Comparison of ENCODE assay signal across 8 cellular contexts in genomic region chr1:155051342-155051776, GRCh38. TPM values are rescaled to one million over a fixed set of nuclear protein-coding genes. Genes with fewer than 3 reads are reported as not detected.
DNase-seq lines count a peak whose midpoint lies in the region; ATAC-seq, FAIRE-seq and TF ChIP-seq lines count a peak whose summit lies in the region.

No MANE protein-coding gene starts in this region.

- ATAC-seq in DND-41 (ENCODE audit: insufficient read depth, low read depth) (no peak), HG03135 (IDR thresholded peaks at IDR 0.05; ENCODE audit: unreplicated experiment) (peak; percentile 19), HepG2 (peak; percentile 11), GM18520 (IDR thresholded peaks at IDR 0.05; ENCODE audit: unreplicated experiment) (no peak)

- peaks cover 15% of the 10 kb centered on the region for H3K4me1 ChIP-seq in DND-41 (ENCODE audit: insufficient read depth, low read length)
- H3K4me1 ChIP-seq in HepG2 (ENCODE audit: insufficient read depth, low read length), result peaks cover 55% of the 10 kb centered on the region
- peaks cover 0 to 28% (median 20%) of the 10 kb centered on the region in 4 donors for H3K4me1 ChIP-seq in tibial nerve

- H3K36me3 ChIP-seq in DND-41 (ENCODE audit: insufficient read depth, low read length) (no peaks in the 10 kb centered on the region), HepG2 (replicated peaks in 1 of 2; ENCODE audit: control insufficient read depth in 1 of 2, insufficient read depth in 2 of 2, low read length in 2 of 2) (peaks cover 0 to 6% of the 10 kb centered on the region in 2 experiments; a peak in 3 of 5 replicates), tibial nerve (peaks cover 4 to 28% (median 6%) of the 10 kb centered on the region in 3 donors)

- no peak for TF ChIP-seq RAD21 in HepG2 (CRISPR knock-in tag; IDR thresholded peaks at IDR 0.05)

- TF ChIP-seq EP300 in HepG2 (IDR thresholded peaks at IDR 0.05; ENCODE audit: low read depth in 2 of 2, low read length in 2 of 2) (no peak), HepG2 (CRISPR knock-in tag; IDR thresholded peaks at IDR 0.05; ENCODE audit: borderline replicate concordance) (no peak), tibial nerve (IDR thresholded peaks at IDR 0.05) (peak in 1 of 2 donors; percentile 16)

- TF ChIP-seq POLR2A in HepG2 (IDR thresholded peaks at IDR 0.05; ENCODE audit: insufficient read depth in 1 of 2, low read depth in 2 of 2, low read length in 2 of 2), result no peak
- peak in 1 of 2 donors; percentile 55 for TF ChIP-seq POLR2A in tibial nerve (IDR thresholded peaks at IDR 0.05)

- H3K9me3 ChIP-seq in DND-41 (ENCODE audit: insufficient read depth, low read length, severe bottlenecking), result no peaks in the 10 kb centered on the region
- H3K9me3 ChIP-seq in HepG2 (ENCODE audit: low read length), result no peaks in the 10 kb centered on the region
- H3K9me3 ChIP-seq in tibial nerve, result no peaks in the 10 kb centered on the region

- H3K4me3 ChIP-seq in DND-41 (ENCODE audit: low read depth in 1 of 2, low read length in 2 of 2) (peak overlapping the region in 1 of 2 experiments; percentile 52; a peak in 2 of 4 replicates), astrocyte of the spinal cord (ENCODE audit: low read depth, low read length) (peak overlapping the region; percentile 67), HepG2 (replicated peaks in 1 of 3; ENCODE audit: insufficient read depth in 1 of 3, low read depth in 2 of 3, low read length in 3 of 3) (peak overlapping the region; percentile 59 to 88 (median 70)), tibial nerve (peak overlapping the region; percentile 70 to 89 (median 82))

- DNase-seq in DND-41, result no peak
- no peak for DNase-seq in astrocyte of the spinal cord (ENCODE audit: low read depth, low spot score)
- no peak for DNase-seq in HepG2 (ENCODE audit: low spot score)
- DNase-seq in tibial nerve (ENCODE audit: low spot score in 2 of 2), result no peak
- no peak for DNase-seq in SIG-M5 treated with dmso at 0.1 percent for 504 hours (lab: John Stamatoyannopoulos, UW; ENCODE audit: unreplicated experiment)
- DNase-seq in NCI-H1930 (lab: John Stamatoyannopoulos, UW), result no peak

- H3K9ac ChIP-seq in DND-41 (ENCODE audit: low read depth, low read length), result peak overlapping the region; percentile 42
- peak overlapping the region; percentile 57 for H3K9ac ChIP-seq in HepG2 (ENCODE audit: insufficient read depth, low read depth, low read length)

- H2AFZ ChIP-seq in DND-41 (ENCODE audit: low read depth, low read length) (0 out of 2 replicates have a peak overlapping the region, but pooled peaks have one; percentile 13), HepG2 (ENCODE audit: low read length) (no peak overlapping the region)

- CTCF ChIA-PET in HepG2 (lab: Yijun Ruan, JAX; ENCODE audit: low intra/inter-chr PET ratio, low total read pairs), result interaction anchor here (0.8 to 1.8 kb wide), 2 partner anchors 10 to 34 kb away, joined by 4 to 5 read pairs; no protein-coding TSS in a partner anchor

- in situ Hi-C loops in astrocyte of the spinal cord (cut with HindIII; ENCODE audit: low sequenced_read_pairs) (no loop called here), HepG2 (cut with HindIII; ENCODE audit: extremely low pct_ligation_motif_present, low pct_unique_long_range_greater_than_20kb) (no loop called here)

- intact Hi-C loops in HepG2 (cut with micrococcal nuclease; ENCODE audit: unreplicated experiment), result no loop called here

- H3K79me2 ChIP-seq in DND-41 (ENCODE audit: insufficient read depth, low read length), result no peaks in the 10 kb centered on the region
- H3K79me2 ChIP-seq in HepG2 (ENCODE audit: insufficient read depth, low read length), result no peaks in the 10 kb centered on the region

- WGBS in HepG2 (ENCODE audit: low lambda C conversion rate), result 1% methylated on average over 16 of the region's 31 CpGs
- 0 to 1% methylated on average over 17 to 20 of the region's 31 CpGs for WGBS in tibial nerve, 2 donors

- TSS peak; percentile 71 for BruUV-seq in HepG2 (replicated peaks; lab: Mats Ljungman, UMichigan)

- H4K20me1 ChIP-seq in DND-41 (ENCODE audit: insufficient read depth, low read length) (peaks cover 10% of the 10 kb centered on the region), HepG2 (ENCODE audit: insufficient read depth, low read length) (no peaks in the 10 kb centered on the region)

- no peak overlapping the region for H3K27ac ChIP-seq in DND-41 (ENCODE audit: low read length)
- H3K27ac ChIP-seq in HepG2 (ENCODE audit: extremely low read length, insufficient read depth, low read length), result no peak overlapping the region
- peak overlapping the region; percentile 71 to 94 (median 92) for H3K27ac ChIP-seq in tibial nerve

- no peak for FAIRE-seq in HepG2 (lab: Jason Lieb, UNC)

- TF ChIP-seq CTCF in DND-41 (IDR thresholded peaks at IDR 0.05; ENCODE audit: borderline replicate concordance, extremely low read depth, low read length, poor library complexity, severe bottlenecking), result no peak
- no peak for TF ChIP-seq CTCF in astrocyte of the spinal cord (IDR thresholded peaks at IDR 0.05; ENCODE audit: low read depth, low read length)
- TF ChIP-seq CTCF in HepG2 (CRISPR knock-in tag; IDR thresholded peaks at IDR 0.05), result no peak
- TF ChIP-seq CTCF in tibial nerve (IDR thresholded peaks at IDR 0.05), result no peak

- POLR2A ChIA-PET in HepG2 (lab: Yijun Ruan, JAX), result interaction anchor here (0.7 to 2.7 kb wide), 15 partner anchors 8 to 106 kb away, joined by 3 to 11 read pairs (median 4); partner anchors contain the start of genes CKS1B, FLAD1, PBXIP1 and PYGO2

- peaks cover 31% of the 10 kb centered on the region for H3K27me3 ChIP-seq in DND-41 (ENCODE audit: insufficient read depth, low read length, poor library complexity)
- no peaks in the 10 kb centered on the region for H3K27me3 ChIP-seq in HepG2 (ENCODE audit: control insufficient read depth in 1 of 2, insufficient read depth in 2 of 2, low read length in 2 of 2)
- no peaks in the 10 kb centered on the region for H3K27me3 ChIP-seq in tibial nerve

- H3K4me2 ChIP-seq in DND-41 (ENCODE audit: insufficient read depth, low read length) (peak overlapping the region; percentile 73), HepG2 (ENCODE audit: low read depth, low read length) (peak overlapping the region; percentile 94)

RNA-seq across cellular contexts. Expression of gene ADAM15, which starts 0.2 kb away (rescaled TPM):
- total RNA-seq in HepG2 (2016; rRNA removed; fragmentation: Illumina TruSeq; extraction: Trizol), result 12.3 and 25.6 TPM in 2 replicates
- total RNA-seq in HepG2 (2016; cell fraction: cytosol; rRNA removed; fragmentation: Illumina TruSeq; extraction: Trizol; ENCODE audit: low read depth), result 9.4 and 10.0 TPM in 2 replicates
- total RNA-seq in HepG2 (2016; cell fraction: insoluble cytoplasmic fraction; rRNA removed; fragmentation: Illumina TruSeq; extraction: Trizol), result 11.8 and 25.5 TPM in 2 replicates
- total RNA-seq in HepG2 (2016; cell fraction: membrane; rRNA removed; fragmentation: Illumina TruSeq; extraction: Trizol), result 12.6 and 15.4 TPM in 2 replicates
- total RNA-seq in HepG2 (2016; cell fraction: nucleus; rRNA removed; fragmentation: Illumina TruSeq; extraction: Trizol), result 22.9 and 27.4 TPM in 2 replicates
- 17.9 and 24.0 TPM in 2 replicates for polyA plus RNA-seq in HepG2 (2011; rRNA removed)
- polyA plus RNA-seq in HepG2 (2011; cell fraction: cytosol; rRNA removed), result 12.5 and 21.6 TPM in 2 replicates
- 100 and 115 TPM in 2 replicates for polyA plus RNA-seq in HepG2 (2011; cell fraction: nucleus; rRNA removed)
- polyA plus RNA-seq in HepG2 (2012), result 14.8 and 20.2 TPM in 2 replicates
- 8.0 and 8.2 TPM in 2 replicates for polyA plus RNA-seq in HepG2 (2016; cell fraction: cytosol; fragmentation: Illumina TruSeq; extraction: Trizol; ENCODE audit: low read depth)
- polyA plus RNA-seq in HepG2 (2016; cell fraction: insoluble cytoplasmic fraction; fragmentation: Illumina TruSeq; extraction: Trizol; ENCODE audit: low read depth), result 10.2 and 14.0 TPM in 2 replicates
- polyA plus RNA-seq in HepG2 (2016; cell fraction: membrane; fragmentation: Illumina TruSeq; extraction: Trizol; ENCODE audit: low read depth), result 11.2 and 16.1 TPM in 2 replicates
- 65.2 and 66.0 TPM in 2 replicates for polyA plus RNA-seq in HepG2 (2016; cell fraction: nucleus; fragmentation: Illumina TruSeq; extraction: Trizol; ENCODE audit: insufficient read depth, low read depth)
- polyA minus RNA-seq in HepG2 (2011; rRNA and poly(A)+ RNA removed; ENCODE audit: low replicate concordance), result 69.0 and 416 TPM in 2 replicates
- polyA minus RNA-seq in HepG2 (2011; cell fraction: cytosol; rRNA and poly(A)+ RNA removed), result 13.6 and 23.7 TPM in 2 replicates
- polyA minus RNA-seq in HepG2 (2011; cell fraction: nucleus; rRNA and poly(A)+ RNA removed), result 19.4 and 22.5 TPM in 2 replicates
- total RNA-seq in tibial nerve, result 100 to 1,000 TPM; 111 to 202 (median 168) TPM

RNA-seq across cellular contexts. Expression of gene EFNA4, which starts 12.2 kb away (rescaled TPM):
- total RNA-seq in HepG2 (2016; rRNA removed; fragmentation: Illumina TruSeq; extraction: Trizol) (9.3 and 17.2 TPM in 2 replicates), tibial nerve (1 to 10 TPM in 3 of 4 donors, under 1 TPM in 1; 0.87 to 4.2 (median 1.8) TPM)
- 7.3 and 8.5 TPM in 2 replicates for total RNA-seq in HepG2 (2016; cell fraction: cytosol; rRNA removed; fragmentation: Illumina TruSeq; extraction: Trizol; ENCODE audit: low read depth)
- 11.0 and 17.1 TPM in 2 replicates for total RNA-seq in HepG2 (2016; cell fraction: insoluble cytoplasmic fraction; rRNA removed; fragmentation: Illumina TruSeq; extraction: Trizol)
- total RNA-seq in HepG2 (2016; cell fraction: membrane; rRNA removed; fragmentation: Illumina TruSeq; extraction: Trizol), result 8.8 and 11.0 TPM in 2 replicates
- 11.6 and 14.7 TPM in 2 replicates for total RNA-seq in HepG2 (2016; cell fraction: nucleus; rRNA removed; fragmentation: Illumina TruSeq; extraction: Trizol)
- 12.0 and 13.9 TPM in 2 replicates for polyA plus RNA-seq in HepG2 (2011; rRNA removed)
- 10.6 and 13.8 TPM in 2 replicates for polyA plus RNA-seq in HepG2 (2011; cell fraction: cytosol; rRNA removed)
- polyA plus RNA-seq in HepG2 (2011; cell fraction: nucleus; rRNA removed), result 8.4 and 8.6 TPM in 2 replicates
- 6.5 and 7.0 TPM in 2 replicates for polyA plus RNA-seq in HepG2 (2012)
- 3.8 and 4.4 TPM in 2 replicates for polyA plus RNA-seq in HepG2 (2016; cell fraction: cytosol; fragmentation: Illumina TruSeq; extraction: Trizol; ENCODE audit: low read depth)
- polyA plus RNA-seq in HepG2 (2016; cell fraction: insoluble cytoplasmic fraction; fragmentation: Illumina TruSeq; extraction: Trizol; ENCODE audit: low read depth), result 9.8 and 11.5 TPM in 2 replicates
- 5.1 and 5.2 TPM in 2 replicates for polyA plus RNA-seq in HepG2 (2016; cell fraction: membrane; fragmentation: Illumina TruSeq; extraction: Trizol; ENCODE audit: low read depth)
- 25.7 and 27.9 TPM in 2 replicates for polyA plus RNA-seq in HepG2 (2016; cell fraction: nucleus; fragmentation: Illumina TruSeq; extraction: Trizol; ENCODE audit: insufficient read depth, low read depth)
- polyA minus RNA-seq in HepG2 (2011; rRNA and poly(A)+ RNA removed; ENCODE audit: low replicate concordance), result 11.1 and 12.4 TPM in 2 replicates
- 4.8 and 5.1 TPM in 2 replicates for polyA minus RNA-seq in HepG2 (2011; cell fraction: cytosol; rRNA and poly(A)+ RNA removed)
- 2.4 and 3.6 TPM in 2 replicates for polyA minus RNA-seq in HepG2 (2011; cell fraction: nucleus; rRNA and poly(A)+ RNA removed)

RNA-seq across cellular contexts. Expression of gene DCST1, which starts 17.7 kb away (rescaled TPM):
- total RNA-seq in HepG2 (2016; rRNA removed; fragmentation: Illumina TruSeq; extraction: Trizol) (not detected in 2 replicates), tibial nerve (1 to 10 TPM in 1 of 4 donors, under 1 TPM in 2, not detected in 1; 0.21 to 3.5 (median 0.90) TPM)
- not detected in 2 replicates for total RNA-seq in HepG2 (2016; cell fraction: cytosol; rRNA removed; fragmentation: Illumina TruSeq; extraction: Trizol; ENCODE audit: low read depth)
- total RNA-seq in HepG2 (2016; cell fraction: insoluble cytoplasmic fraction; rRNA removed; fragmentation: Illumina TruSeq; extraction: Trizol), result not detected in 2 replicates
- total RNA-seq in HepG2 (2016; cell fraction: membrane; rRNA removed; fragmentation: Illumina TruSeq; extraction: Trizol), result not detected in 2 replicates
- not detected in 2 replicates for total RNA-seq in HepG2 (2016; cell fraction: nucleus; rRNA removed; fragmentation: Illumina TruSeq; extraction: Trizol)
- polyA plus RNA-seq in HepG2 (2011; rRNA removed), result 0.04 TPM in 1 of 2 replicates, not detected in the other
- polyA plus RNA-seq in HepG2 (2011; cell fraction: cytosol; rRNA removed), result not detected in 2 replicates
- 0.19 and 0.24 TPM in 2 replicates for polyA plus RNA-seq in HepG2 (2011; cell fraction: nucleus; rRNA removed)
- polyA plus RNA-seq in HepG2 (2012), result not detected in 2 replicates
- not detected in 2 replicates for polyA plus RNA-seq in HepG2 (2016; cell fraction: cytosol; fragmentation: Illumina TruSeq; extraction: Trizol; ENCODE audit: low read depth)
- not detected in 2 replicates for polyA plus RNA-seq in HepG2 (2016; cell fraction: insoluble cytoplasmic fraction; fragmentation: Illumina TruSeq; extraction: Trizol; ENCODE audit: low read depth)
- polyA plus RNA-seq in HepG2 (2016; cell fraction: membrane; fragmentation: Illumina TruSeq; extraction: Trizol; ENCODE audit: low read depth), result not detected in 2 replicates
- polyA plus RNA-seq in HepG2 (2016; cell fraction: nucleus; fragmentation: Illumina TruSeq; extraction: Trizol; ENCODE audit: insufficient read depth, low read depth), result not detected in 2 replicates
- polyA minus RNA-seq in HepG2 (2011; rRNA and poly(A)+ RNA removed; ENCODE audit: low replicate concordance), result not detected in 2 replicates
- polyA minus RNA-seq in HepG2 (2011; cell fraction: cytosol; rRNA and poly(A)+ RNA removed), result not detected in 2 replicates
- not detected in 2 replicates for polyA minus RNA-seq in HepG2 (2011; cell fraction: nucleus; rRNA and poly(A)+ RNA removed)

RNA-seq across cellular contexts. Expression of gene DCST2, which starts 17.8 kb away (rescaled TPM):
- not detected in 2 replicates for total RNA-seq in HepG2 (2016; rRNA removed; fragmentation: Illumina TruSeq; extraction: Trizol)
- not detected in 2 replicates for total RNA-seq in HepG2 (2016; cell fraction: cytosol; rRNA removed; fragmentation: Illumina TruSeq; extraction: Trizol; ENCODE audit: low read depth)
- total RNA-seq in HepG2 (2016; cell fraction: insoluble cytoplasmic fraction; rRNA removed; fragmentation: Illumina TruSeq; extraction: Trizol), result not detected in 2 replicates
- total RNA-seq in HepG2 (2016; cell fraction: membrane; rRNA removed; fragmentation: Illumina TruSeq; extraction: Trizol), result not detected in 2 replicates
- total RNA-seq in HepG2 (2016; cell fraction: nucleus; rRNA removed; fragmentation: Illumina TruSeq; extraction: Trizol), result not detected in 2 replicates
- 0.74 and 0.80 TPM in 2 replicates for polyA plus RNA-seq in HepG2 (2011; rRNA removed)
- 0.17 and 0.19 TPM in 2 replicates for polyA plus RNA-seq in HepG2 (2011; cell fraction: cytosol; rRNA removed)
- 7.8 and 11.4 TPM in 2 replicates for polyA plus RNA-seq in HepG2 (2011; cell fraction: nucleus; rRNA removed)
- polyA plus RNA-seq in HepG2 (2012), result 0.35 and 1.6 TPM in 2 replicates
- polyA plus RNA-seq in HepG2 (2016; cell fraction: cytosol; fragmentation: Illumina TruSeq; extraction: Trizol; ENCODE audit: low read depth), result 0.29 TPM in 1 of 2 replicates, not detected in the other
- not detected in 2 replicates for polyA plus RNA-seq in HepG2 (2016; cell fraction: insoluble cytoplasmic fraction; fragmentation: Illumina TruSeq; extraction: Trizol; ENCODE audit: low read depth)
- not detected in 2 replicates for polyA plus RNA-seq in HepG2 (2016; cell fraction: membrane; fragmentation: Illumina TruSeq; extraction: Trizol; ENCODE audit: low read depth)
- 0.29 TPM in 1 of 2 replicates, not detected in the other for polyA plus RNA-seq in HepG2 (2016; cell fraction: nucleus; fragmentation: Illumina TruSeq; extraction: Trizol; ENCODE audit: insufficient read depth, low read depth)
- 0.08 and 2.6 TPM in 2 replicates for polyA minus RNA-seq in HepG2 (2011; rRNA and poly(A)+ RNA removed; ENCODE audit: low replicate concordance)
- polyA minus RNA-seq in HepG2 (2011; cell fraction: cytosol; rRNA and poly(A)+ RNA removed), result not detected in 2 replicates
- polyA minus RNA-seq in HepG2 (2011; cell fraction: nucleus; rRNA and poly(A)+ RNA removed), result 0.37 TPM in 1 of 2 replicates, not detected in the other
- total RNA-seq in tibial nerve, result 1 to 10 TPM in 3 of 4 donors, under 1 TPM in 1; 0.90 to 4.2 (median 1.7) TPM

RNA-seq across cellular contexts. Expression of gene EFNA3, which starts 27.3 kb away (rescaled TPM):
- total RNA-seq in HepG2 (2016; rRNA removed; fragmentation: Illumina TruSeq; extraction: Trizol) (1.0 and 1.6 TPM in 2 replicates), tibial nerve (1 to 10 TPM in 2 of 4 donors, under 1 TPM in 1, not detected in 1; 0.63 to 1.2 (median 1.2) TPM)
- total RNA-seq in HepG2 (2016; cell fraction: cytosol; rRNA removed; fragmentation: Illumina TruSeq; extraction: Trizol; ENCODE audit: low read depth), result 0.62 and 0.71 TPM in 2 replicates
- 1.1 and 1.4 TPM in 2 replicates for total RNA-seq in HepG2 (2016; cell fraction: insoluble cytoplasmic fraction; rRNA removed; fragmentation: Illumina TruSeq; extraction: Trizol)
- total RNA-seq in HepG2 (2016; cell fraction: membrane; rRNA removed; fragmentation: Illumina TruSeq; extraction: Trizol), result 1.1 TPM in 2 replicates
- total RNA-seq in HepG2 (2016; cell fraction: nucleus; rRNA removed; fragmentation: Illumina TruSeq; extraction: Trizol), result 0.22 and 0.34 TPM in 2 replicates
- 5.7 and 6.8 TPM in 2 replicates for polyA plus RNA-seq in HepG2 (2011; rRNA removed)
- 3.6 and 6.1 TPM in 2 replicates for polyA plus RNA-seq in HepG2 (2011; cell fraction: cytosol; rRNA removed)
- 6.0 and 6.7 TPM in 2 replicates for polyA plus RNA-seq in HepG2 (2011; cell fraction: nucleus; rRNA removed)
- polyA plus RNA-seq in HepG2 (2012), result 4.7 and 5.0 TPM in 2 replicates
- 0.71 and 0.87 TPM in 2 replicates for polyA plus RNA-seq in HepG2 (2016; cell fraction: cytosol; fragmentation: Illumina TruSeq; extraction: Trizol; ENCODE audit: low read depth)
- 1.6 and 1.7 TPM in 2 replicates for polyA plus RNA-seq in HepG2 (2016; cell fraction: insoluble cytoplasmic fraction; fragmentation: Illumina TruSeq; extraction: Trizol; ENCODE audit: low read depth)
- polyA plus RNA-seq in HepG2 (2016; cell fraction: membrane; fragmentation: Illumina TruSeq; extraction: Trizol; ENCODE audit: low read depth), result 0.94 and 1.0 TPM in 2 replicates
- 1.4 and 2.1 TPM in 2 replicates for polyA plus RNA-seq in HepG2 (2016; cell fraction: nucleus; fragmentation: Illumina TruSeq; extraction: Trizol; ENCODE audit: insufficient read depth, low read depth)
- polyA minus RNA-seq in HepG2 (2011; rRNA and poly(A)+ RNA removed; ENCODE audit: low replicate concordance), result 8.7 and 10.6 TPM in 2 replicates
- polyA minus RNA-seq in HepG2 (2011; cell fraction: cytosol; rRNA and poly(A)+ RNA removed), result 1.8 and 2.5 TPM in 2 replicates
- polyA minus RNA-seq in HepG2 (2011; cell fraction: nucleus; rRNA and poly(A)+ RNA removed), result 1.2 TPM in 1 of 2 replicates, not detected in the other

Comparison
In these comparisons a context has a peak if more than half of its experiments do, and no peak if none do; other contexts are left out.
1. ATAC-seq: peak in HG03135 (single experiment) and HepG2 (single experiment); none in DND-41 (single experiment) and GM18520 (single experiment).
2. H3K27ac ChIP-seq: peak in tibial nerve (4 of 4); none in DND-41 (single experiment) and HepG2 (single experiment).